8 cellular contexts compared by ENCODE assay signal in genomic region chr16:2003827-2004641, GRCh38. TPM values are rescaled to one million over a fixed set of nuclear protein-coding genes. Genes with fewer than 3 reads are reported as not detected.
A peak's percentile ranks its signal among the peaks of the same experiment; 100 is the strongest.
DNase-seq lines count a peak whose midpoint lies in the region; TF ChIP-seq lines count a peak whose summit lies in the region.

No MANE protein-coding gene starts in this region.

- no peaks in the 10 kb centered on the region for H3K9me3 ChIP-seq in HUES6 (ENCODE audit: control insufficient read depth, insufficient read depth, low read depth, low read length)

- H3K4me1 ChIP-seq in HUES6 (ENCODE audit: control insufficient read depth, insufficient read depth, low read length) = peaks cover 42% of the 10 kb centered on the region

- H3K36me3 ChIP-seq in HUES6 (ENCODE audit: control insufficient read depth, insufficient read depth, low read length) = peaks cover 56% of the 10 kb centered on the region

- H3K4me3 ChIP-seq in HUES6 (ENCODE audit: low read depth, low read length) = peak overlapping the region; percentile 23

- H3K27ac ChIP-seq in HUES6 (ENCODE audit: low read depth, low read length) = no peak overlapping the region

- DNase-seq in DMS79 treated with DMSO at 0.1 percent for 48 hours (lab: John Stamatoyannopoulos, UW) = peak; percentile 13
- no peak for DNase-seq in DMS79 (lab: John Stamatoyannopoulos, UW)
- peak; percentile 73 for DNase-seq in NOMO-1 treated with DMSO at 0.1 percent for 48 hours (lab: John Stamatoyannopoulos, UW; ENCODE audit: unreplicated experiment)
- peak; percentile 63 for DNase-seq in activated CD8-positive, alpha-beta memory T cell treated with anti-CD3 and anti-CD28 coated beads, Interleukin-2, amount 50 U/mL, for 24 hours (ENCODE audit: extremely low read depth)
- peak; percentile 97 for DNase-seq in endothelial cell (ENCODE audit: low spot score)
- DNase-seq in midbrain (lab: John Stamatoyannopoulos, UW) = peak; percentile 70
- peak; percentile 88 to 94 for DNase-seq in stimulated activated CD8-positive, alpha-beta memory T cell treated with anti-CD3 and anti-CD28 coated beads, Interleukin-2, amount 100 ng/mL, for 48 hours (ENCODE audit: low read depth in 2 of 2)

- H3K9me3 Mint-ChIP-seq in endothelial cell (ENCODE audit: unreplicated experiment) = no peaks in the 10 kb centered on the region

- peak; percentile 91 for TF ChIP-seq CTCF in endothelial cell (IDR thresholded peaks at IDR 0.05; ENCODE audit: unreplicated experiment)

- H3K27me3 Mint-ChIP-seq in endothelial cell (ENCODE audit: unreplicated experiment) = peaks cover 11% of the 10 kb centered on the region

- H3K36me3 Mint-ChIP-seq in endothelial cell (ENCODE audit: low read depth, unreplicated experiment) = peaks cover 6% of the 10 kb centered on the region

- no peak overlapping the region for H3K4me3 Mint-ChIP-seq in endothelial cell (ENCODE audit: unreplicated experiment)

- no peaks in the 10 kb centered on the region for H3K27me3 ChIP-seq in HUES6 (ENCODE audit: control insufficient read depth, insufficient read depth, low read length)

- H3K4me1 Mint-ChIP-seq in endothelial cell (ENCODE audit: unreplicated experiment) = peaks cover 15% of the 10 kb centered on the region

- H3K9ac ChIP-seq in HUES6 (ENCODE audit: low read length) = peak overlapping the region; percentile 23

- no peak overlapping the region for H3K27ac Mint-ChIP-seq in endothelial cell (ENCODE audit: unreplicated experiment)

RNA-seq across cellular contexts. Expression of gene ZNF598, which starts 5.6 kb away (rescaled TPM):
- total RNA-seq in endothelial cell (ENCODE audit: unreplicated experiment) = 34.4 TPM

RNA-seq across cellular contexts. Expression of gene SYNGR3, which starts 14.3 kb away (rescaled TPM):
- total RNA-seq in endothelial cell (ENCODE audit: unreplicated experiment) = 0.82 TPM

RNA-seq across cellular contexts. Expression of gene NPW, which starts 15.6 kb away (rescaled TPM):
- 0.82 TPM for total RNA-seq in endothelial cell (ENCODE audit: unreplicated experiment)

RNA-seq across cellular contexts. Expression of gene GFER, which starts 20.0 kb away (rescaled TPM):
- total RNA-seq in endothelial cell (ENCODE audit: unreplicated experiment) = 30.0 TPM

RNA-seq across cellular contexts. Expression of gene NHERF2, which starts 22.7 kb away (rescaled TPM):
- 78.8 TPM for total RNA-seq in endothelial cell (ENCODE audit: unreplicated experiment)
